Comparison of ENCODE assay signal across 25 cellular contexts in the genomic region with DNA sequence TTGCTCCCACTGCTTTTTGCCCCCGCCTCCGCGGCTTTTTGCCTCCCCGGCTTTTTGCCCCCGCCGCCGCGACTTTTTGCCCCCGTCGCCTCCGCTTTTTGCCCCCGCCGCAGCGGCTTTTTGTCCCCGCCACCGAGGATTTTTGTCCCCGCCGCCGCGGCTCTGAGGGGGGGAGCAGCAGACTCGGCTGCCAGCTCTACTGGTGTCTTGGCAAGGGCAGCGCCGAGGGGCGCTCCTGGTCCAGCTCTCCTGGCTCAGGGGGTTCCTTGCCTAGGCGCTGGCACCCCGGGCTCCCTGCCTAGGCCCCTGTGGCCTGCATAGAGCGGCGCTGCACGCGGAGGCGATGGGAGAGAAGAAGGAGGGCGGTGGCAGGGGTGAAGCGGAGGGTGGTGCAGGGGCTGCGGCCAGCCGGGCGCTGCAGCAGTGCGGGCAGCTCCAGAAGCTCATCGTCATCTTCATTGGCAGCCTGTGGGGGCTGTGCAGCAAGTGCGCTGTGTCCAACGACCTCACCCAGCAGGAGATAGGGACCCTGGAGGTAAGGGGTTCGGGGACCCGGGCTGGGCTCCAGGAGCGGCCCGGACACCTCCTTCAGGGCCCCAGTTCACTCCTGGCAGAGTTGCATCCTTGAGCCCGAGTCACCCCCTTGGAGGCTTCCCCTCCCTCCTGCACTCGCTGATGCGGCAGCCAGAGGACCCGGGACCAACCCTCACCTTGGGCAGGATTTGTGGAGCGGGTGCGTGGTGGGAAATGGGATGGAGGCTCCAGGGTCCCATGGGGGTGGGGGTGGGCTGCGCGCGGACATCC.
"Had no signal": no experiment of that assay in that cellular context is flagged by ENCODE, and none has a peak within 500 bp of the region (broad histone marks: within the 10 kb centered on the region; RNA-seq: fewer than 3 reads in every experiment).

No MANE protein-coding gene starts in this region.

- ATAC-seq: esophagus mucosa; heart left ventricle; psoas muscle; right lobe of liver; stimulated activated naive B cell treated with anti-CD40 and anti-IgM and Interleukin-4, amounts not matched to agents 10 μg/mL and 1 μg/mL and 100 μg/mL, for 72 hours; stimulated activated naive CD8-positive, alpha-beta T cell treated with anti-CD3 and anti-CD28 coated beads, Interleukin-15, amount 100 ng/mL, for 72 hours had no signal

- H3K9ac ChIP-seq: parathyroid adenoma had no signal

- H3K36me3 ChIP-seq: heart left ventricle, left ventricle myocardium inferior, right lobe of liver, spleen, tibial nerve had no signal

- H3K27ac ChIP-seq: dorsolateral prefrontal cortex, heart left ventricle, left ventricle myocardium inferior, parathyroid adenoma, psoas muscle, right lobe of liver, spleen, testis, tibial nerve had no signal

- DNase-seq: cerebellar nuclear complex; cortex of kidney; effector memory CD4-positive, alpha-beta T cell; hypothalamus; left ventricle myocardium inferior; mesenchymal stem cell; midbrain; naive B cell; occipital lobe; psoas muscle; retina; spleen; stimulated activated CD4-positive, alpha-beta T cell treated with anti-CD3 and anti-CD28 coated beads, Interleukin-15, amount 100 ng/mL, for 24 hours; stimulated activated CD4-positive, alpha-beta T cell treated with anti-CD3 and anti-CD28 coated beads, Interleukin-1b, Interleukin-23, amount 100 ng/mL, for 48 hours; stimulated activated CD4-positive, alpha-beta T cell treated with anti-CD3 and anti-CD28 coated beads, Interleukin-4, amount 100 ng/mL, for 4 hours; stimulated activated naive B cell treated with anti-CD40 and anti-IgM and Interleukin-4, amounts not matched to agents 10 μg/mL and 1 μg/mL and 100 μg/mL, for 72 hours; stimulated activated naive CD8-positive, alpha-beta T cell treated with anti-CD3 and anti-CD28 coated beads, Interleukin-15, amount 100 ng/mL, for 72 hours; testis had no signal

- H3K4me3 ChIP-seq: dorsolateral prefrontal cortex, heart left ventricle, left ventricle myocardium inferior, lung, psoas muscle, right lobe of liver, spleen, testis, tibial nerve had no signal

- H3K9me3 ChIP-seq: psoas muscle, right lobe of liver, testis had no signal

- H3K4me1 ChIP-seq: heart left ventricle, left ventricle myocardium inferior, parathyroid adenoma, psoas muscle, right lobe of liver, spleen, testis, tibial nerve had no signal

- H3K27me3 ChIP-seq: right lobe of liver, spleen, testis, tibial nerve had no signal
